Comparison of ENCODE assay signal across 8 cellular contexts in the genomic region with DNA sequence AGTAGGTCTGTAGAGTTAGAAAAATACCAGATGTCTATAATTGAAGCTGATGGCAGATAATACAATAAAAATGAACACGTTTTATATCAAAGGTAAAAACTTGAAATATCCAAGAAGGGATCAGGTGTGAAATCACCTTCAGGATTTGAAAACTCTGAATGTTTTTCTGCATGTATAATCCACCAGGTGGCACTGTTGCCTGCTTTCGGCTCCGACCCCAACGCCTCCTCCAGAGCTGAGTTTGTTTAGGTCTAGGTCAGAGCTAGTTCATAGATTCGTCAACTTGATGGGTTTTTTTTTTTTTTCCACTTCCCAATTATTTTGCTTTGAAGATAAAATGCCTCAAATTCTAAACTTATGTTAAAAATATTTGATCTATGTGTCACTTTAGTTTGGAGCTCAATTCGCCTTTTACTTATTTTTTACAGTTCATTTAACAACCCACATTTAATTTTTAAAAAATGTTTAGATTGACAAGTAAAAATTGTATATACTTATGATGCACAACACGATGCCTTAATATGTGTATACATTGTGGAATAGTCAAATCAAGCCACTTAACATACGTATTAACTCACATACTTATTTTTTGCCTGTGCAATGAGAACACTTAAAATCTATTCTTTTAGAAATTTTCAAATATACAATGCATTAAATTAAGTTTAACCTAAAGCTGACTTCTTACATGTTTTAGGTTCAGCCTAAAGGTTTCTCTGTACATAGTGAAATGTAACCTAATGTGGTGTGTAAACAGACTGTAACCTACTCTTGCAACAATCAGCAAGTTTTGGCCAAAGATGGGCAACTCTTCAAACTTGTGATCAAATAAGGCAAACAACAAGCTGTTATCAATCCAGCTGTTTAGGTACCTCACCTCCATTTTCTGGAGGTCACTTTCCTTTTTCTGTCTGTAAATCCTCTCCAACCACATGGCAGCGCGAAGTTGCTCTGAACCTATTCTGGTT. TPM values are rescaled to one million over a fixed set of nuclear protein-coding genes. Genes with fewer than 3 reads are reported as not detected.
A peak's percentile ranks its signal among the peaks of the same experiment; 100 is the strongest.
DNase-seq lines count a peak whose midpoint lies in the region; ATAC-seq lines count a peak whose summit lies in the region.

No MANE protein-coding gene starts in this region.

- no peak overlapping the region for H3K27ac Mint-ChIP-seq in activated CD8-positive, alpha-beta T cell treated with anti-CD3 and anti-CD28 coated beads, Interleukin-2, amount 10 ng/mL, durations not matched to agents 7 days and 5 days

- no peaks in the 10 kb centered on the region for H3K4me1 Mint-ChIP-seq in activated CD8-positive, alpha-beta T cell treated with anti-CD3 and anti-CD28 coated beads, Interleukin-2, amount 10 ng/mL, durations not matched to agents 7 days and 5 days (ENCODE audit: low read depth)

- no peak overlapping the region for H3K4me3 Mint-ChIP-seq in activated CD8-positive, alpha-beta T cell treated with anti-CD3 and anti-CD28 coated beads, Interleukin-2, amount 10 ng/mL, durations not matched to agents 7 days and 5 days

- no peak overlapping the region for H3K9ac ChIP-seq in mesendoderm (ENCODE audit: low read length)

- no peak overlapping the region for H3K23ac ChIP-seq in mesendoderm (ENCODE audit: low read length)

- POLR2A ChIA-PET in activated CD8-positive, alpha-beta T cell treated with anti-CD3 and anti-CD28 coated beads, Interleukin-2, amount 10 ng/mL, durations not matched to agents 7 days and 5 days (lab: Charles Lee): no interaction called here

- no peaks in the 10 kb centered on the region for H3K4me1 ChIP-seq in effector memory CD4-positive, alpha-beta T cell (ENCODE audit: control insufficient read depth, insufficient read depth, low read length, poor library complexity, severe bottlenecking)
- H3K4me1 ChIP-seq in mesendoderm (ENCODE audit: control insufficient read depth, low read depth, low read length): no peaks in the 10 kb centered on the region

- no peak overlapping the region for H3K56ac ChIP-seq in mesendoderm (ENCODE audit: low read length)

- CTCF ChIA-PET in activated CD8-positive, alpha-beta T cell treated with anti-CD3 and anti-CD28 coated beads, Interleukin-2, amount 10 ng/mL, durations not matched to agents 7 days and 5 days (lab: Charles Lee): interaction anchor here (0.6 to 2.7 kb wide), 44 partner anchors 8 to 330 kb away, joined by 3 to 42 read pairs (median 4); a partner anchor contains a TSS

- H4K5ac ChIP-seq in mesendoderm (ENCODE audit: low read length): no peak overlapping the region

- peaks cover 9% of the 10 kb centered on the region for H3K9me3 Mint-ChIP-seq in activated CD8-positive, alpha-beta T cell treated with anti-CD3 and anti-CD28 coated beads, Interleukin-2, amount 10 ng/mL, durations not matched to agents 7 days and 5 days (ENCODE audit: insufficient read depth)

- H2BK5ac ChIP-seq in mesendoderm (ENCODE audit: low read length): no peak overlapping the region

- H3K27ac ChIP-seq in effector memory CD4-positive, alpha-beta T cell (ENCODE audit: insufficient read depth, low read length, poor library complexity, severe bottlenecking): no peak overlapping the region
- no peak overlapping the region for H3K27ac ChIP-seq in mesendoderm (ENCODE audit: low read depth, low read length)

- DNase-seq in DMS153 treated with DMSO at 0.1 percent for 48 hours (lab: John Stamatoyannopoulos, UW; ENCODE audit: unreplicated experiment): peak; percentile 62
- peak; percentile 77 for DNase-seq in NCI-H748 (lab: John Stamatoyannopoulos, UW; ENCODE audit: unreplicated experiment)
- peak; percentile 70 for DNase-seq in activated CD8-positive, alpha-beta T cell treated with anti-CD3 and anti-CD28 coated beads, Interleukin-2, amount 10 ng/mL, durations not matched to agents 7 days and 5 days
- peak in 2 of 3 donors; percentile 17 to 29 for DNase-seq in effector memory CD4-positive, alpha-beta T cell
- DNase-seq in mesendoderm: peak; percentile 61
- DNase-seq in stimulated activated CD8-positive, alpha-beta memory T cell treated with anti-CD3 and anti-CD28 coated beads, Interleukin-4, amount 100 ng/mL, for 1 hour (ENCODE audit: low read depth in 2 of 2, low spot score in 1 of 2): peak; percentile 25 to 38

- no peak overlapping the region for H2AK5ac ChIP-seq in mesendoderm (ENCODE audit: low read length)

- H3K79me2 ChIP-seq in mesendoderm (ENCODE audit: control insufficient read depth, insufficient read depth, low read length): no peaks in the 10 kb centered on the region

- no peak overlapping the region for H3K18ac ChIP-seq in mesendoderm (ENCODE audit: low read length)

- H3K36me3 Mint-ChIP-seq in activated CD8-positive, alpha-beta T cell treated with anti-CD3 and anti-CD28 coated beads, Interleukin-2, amount 10 ng/mL, durations not matched to agents 7 days and 5 days (ENCODE audit: low read depth): no peaks in the 10 kb centered on the region

- no peaks in the 10 kb centered on the region for H3K79me1 ChIP-seq in mesendoderm (ENCODE audit: low read length)

- peak; percentile 62 for ATAC-seq in HG02610 (IDR thresholded peaks at IDR 0.05; ENCODE audit: unreplicated experiment)
- ATAC-seq in activated CD8-positive, alpha-beta T cell treated with anti-CD3 and anti-CD28 coated beads, Interleukin-2, amount 10 ng/mL, durations not matched to agents 7 days and 5 days: no peak
- no peak for ATAC-seq in HG03521 (IDR thresholded peaks at IDR 0.05; ENCODE audit: unreplicated experiment)

- H3K27me3 ChIP-seq in effector memory CD4-positive, alpha-beta T cell (replicated peaks; ENCODE audit: control insufficient read depth, insufficient read depth, low read length, poor library complexity, severe bottlenecking): no peaks in the 10 kb centered on the region
- no peaks in the 10 kb centered on the region for H3K27me3 ChIP-seq in mesendoderm (ENCODE audit: insufficient read depth, low read length, poor library complexity)

- no peaks in the 10 kb centered on the region for H3K36me3 ChIP-seq in effector memory CD4-positive, alpha-beta T cell (ENCODE audit: control insufficient read depth, insufficient read depth, low read length)
- no peaks in the 10 kb centered on the region for H3K36me3 ChIP-seq in mesendoderm (ENCODE audit: control insufficient read depth, insufficient read depth, low read length)

- H3K27me3 Mint-ChIP-seq in activated CD8-positive, alpha-beta T cell treated with anti-CD3 and anti-CD28 coated beads, Interleukin-2, amount 10 ng/mL, durations not matched to agents 7 days and 5 days (ENCODE audit: low read depth): peaks cover 21% of the 10 kb centered on the region

- no peak overlapping the region for H2BK15ac ChIP-seq in mesendoderm (replicated peaks; ENCODE audit: low read depth)

- H3K4me3 ChIP-seq in effector memory CD4-positive, alpha-beta T cell (ENCODE audit: insufficient read depth, low read depth, low read length, poor library complexity, severe bottlenecking): no peak overlapping the region
- H3K4me3 ChIP-seq in mesendoderm (ENCODE audit: low read length): no peak overlapping the region

- no CpG with 5 or more reads among the region's 10 CpGs for WGBS in mesendoderm (ENCODE audit: extremely low coverage, insufficient coverage, low lambda C conversion rate)

- H3K4ac ChIP-seq in mesendoderm (ENCODE audit: low read depth, low read length): no peak overlapping the region

- no peaks in the 10 kb centered on the region for H3K9me3 ChIP-seq in effector memory CD4-positive, alpha-beta T cell (ENCODE audit: control insufficient read depth, low read length)

- no peak overlapping the region for H3K4me2 ChIP-seq in mesendoderm (ENCODE audit: low read length)

- H2BK120ac ChIP-seq in mesendoderm (ENCODE audit: low read depth, low read length): no peak overlapping the region

- H4K8ac ChIP-seq in mesendoderm (ENCODE audit: low read depth, low read length): no peak overlapping the region

RNA-seq across cellular contexts. Expression of a gene that starts 39.4 kb away (rescaled TPM):
- 1 to 10 TPM; 4.9 to 5.4 TPM for total RNA-seq in activated CD8-positive, alpha-beta T cell treated with anti-CD3 and anti-CD28 coated beads, Interleukin-2, amount 10 ng/mL, durations not matched to agents 7 days and 5 days
- polyA plus RNA-seq in mesendoderm (2013, experiment 1 of 2): 1.4 TPM
- polyA plus RNA-seq in mesendoderm (2013, experiment 2 of 2): 1.5 TPM

Comparison
In these comparisons a context has a peak if more than half of its experiments do, and no peak if none do; other contexts are left out.
1. DNase-seq: peak in every context shown above with its lines; median percentile 77 in NCI-H748; 70 in activated CD8-positive, alpha-beta T cell treated with anti-CD3 and anti-CD28 coated beads, Interleukin-2, amount 10 ng/mL, durations not matched to agents 7 days and 5 days; 62 in DMS153 treated with DMSO at 0.1 percent for 48 hours; 61 in mesendoderm; 32 in stimulated activated CD8-positive, alpha-beta memory T cell treated with anti-CD3 and anti-CD28 coated beads, Interleukin-4, amount 100 ng/mL, for 1 hour; 23 in effector memory CD4-positive, alpha-beta T cell.